18 cellular contexts compared by ENCODE assay signal in genomic region chr20:23083553-23084220, GRCh38. TPM values are rescaled to one million over a fixed set of nuclear protein-coding genes. Genes with fewer than 3 reads are reported as not detected.
DNase-seq lines count a peak whose midpoint lies in the region; ATAC-seq and TF ChIP-seq lines count a peak whose summit lies in the region.
"Had no signal": no experiment of that assay in that cellular context is flagged by ENCODE, and none has a peak within 500 bp of the region (broad histone marks: within the 10 kb centered on the region; RNA-seq: fewer than 3 reads in every experiment).

No MANE protein-coding gene starts in this region.

- no peaks in the 10 kb centered on the region for H3K9me3 Mint-ChIP-seq in T-helper 2 cell treated with Interferon-gamma antibody and Interleukin-4, amounts not matched to agents 5 μg/mL and 100 μg/mL, for 36 hours
- H3K9me3 Mint-ChIP-seq: activated CD4-positive, alpha-beta T cell treated with anti-CD3 and anti-CD28 coated beads, Interleukin-2, amount 10 ng/mL, durations not matched to agents 24 days and 14 days; activated T-helper 2 cell treated with anti-CD3 and anti-CD28 coated beads, Interferon-gamma antibody, Interleukin-2, Interleukin-4, amounts not matched to agents 10 μg/mL and 5 μg/mL and 100 μg/mL, durations not matched to agents 14 hours and 24 hours and 36 hours; brain; T-cell had no signal

- dilution Hi-C loops in mammary epithelial cell (cut with HindIII; ENCODE audit: low sequenced_read_pairs) = no loop called here

- no peak for TF ChIP-seq CTCF in mammary epithelial cell (conservative IDR thresholded peaks at IDR 0.05 in 1 of 2, IDR thresholded peaks at IDR 0.05 in 1 of 2; ENCODE audit: extremely low read depth in 1 of 2, insufficient read depth in 1 of 2, low read depth in 1 of 2, low read length in 2 of 2)

- in situ Hi-C loops in mammary epithelial cell (cut with MboI; ENCODE audit: low sequenced_read_pairs in 2 of 2) = no loop called here

- peak overlapping the region; percentile 50 for H2AFZ ChIP-seq in mammary epithelial cell (ENCODE audit: low read depth, low read length)

- H3K9me3 ChIP-seq in mammary epithelial cell (replicated peaks; ENCODE audit: insufficient read depth, low read length) (no peaks in the 10 kb centered on the region), mucosa of rectum (ENCODE audit: control insufficient read depth in 2 of 2, low read length in 2 of 2) (no peaks in the 10 kb centered on the region), thymus (ENCODE audit: control insufficient read depth) (peaks cover 1% of the 10 kb centered on the region)

- no peak overlapping the region for H3K27ac ChIP-seq in mammary epithelial cell (ENCODE audit: insufficient read depth, low read depth, low read length)
- peak overlapping the region; percentile 58 to 61 for H3K27ac ChIP-seq in mucosa of rectum (ENCODE audit: low read depth in 2 of 2, low read length in 2 of 2)
- H3K27ac ChIP-seq in thymus (ENCODE audit: low read depth) = peak overlapping the region; percentile 40

- peaks cover 9% of the 10 kb centered on the region for H3K4me1 ChIP-seq in mammary epithelial cell (ENCODE audit: insufficient read depth, low read length)
- H3K4me1 ChIP-seq in mucosa of rectum (ENCODE audit: control insufficient read depth in 2 of 2, insufficient read depth in 2 of 2, low read length in 2 of 2) = no peaks in the 10 kb centered on the region
- H3K4me1 ChIP-seq in thymus (ENCODE audit: control insufficient read depth, insufficient read depth, low read length) = peaks cover 8% of the 10 kb centered on the region

- H3K27me3 ChIP-seq in mammary epithelial cell (ENCODE audit: insufficient read depth, low read length) (no peaks in the 10 kb centered on the region), mucosa of rectum (ENCODE audit: control insufficient read depth in 2 of 2, insufficient read depth in 2 of 2, low read length in 2 of 2) (no peaks in the 10 kb centered on the region), thymus (ENCODE audit: control insufficient read depth, insufficient read depth) (no peaks in the 10 kb centered on the region)

- peak overlapping the region; percentile 20 for H3K4me3 Mint-ChIP-seq in T-helper 2 cell treated with Interferon-gamma antibody and Interleukin-4, amounts not matched to agents 5 μg/mL and 100 μg/mL, for 36 hours
- H3K4me3 Mint-ChIP-seq: activated CD4-positive, alpha-beta T cell treated with anti-CD3 and anti-CD28 coated beads, Interleukin-2, amount 10 ng/mL, durations not matched to agents 24 days and 14 days; brain had no signal

- H3K4me1 Mint-ChIP-seq in T-helper 2 cell treated with Interferon-gamma antibody and Interleukin-4, amounts not matched to agents 5 μg/mL and 100 μg/mL, for 36 hours (ENCODE audit: low read depth) = peaks cover 24% of the 10 kb centered on the region

- no peaks in the 10 kb centered on the region for H3K79me2 ChIP-seq in mammary epithelial cell (ENCODE audit: insufficient read depth, low read length)

- H3K9ac ChIP-seq in mammary epithelial cell (ENCODE audit: insufficient read depth, low read length) (no peak overlapping the region), mucosa of rectum (ENCODE audit: low read depth in 1 of 2, low read length in 2 of 2) (peak overlapping the region; percentile 32 to 37)

- no peak for DNase-seq in T-helper 2 cell treated with Interferon-gamma antibody and Interleukin-4, amounts not matched to agents 5 μg/mL and 100 μg/mL, for 36 hours (ENCODE audit: low spot score)
- DNase-seq in T-helper 2 cell (no peak), mammary epithelial cell (no peak), NCI-H1105 (lab: John Stamatoyannopoulos, UW) (no peak), epidermal melanocyte (ENCODE audit: insufficient read length, low spot score) (no peak)
- DNase-seq: activated CD4-positive, alpha-beta T cell treated with anti-CD3 and anti-CD28 coated beads, Interleukin-2, amount 10 ng/mL, durations not matched to agents 24 days and 14 days; erythroblast; midbrain; NCI-H345; retina; T-cell had no signal

- H3K4me2 ChIP-seq in mammary epithelial cell (ENCODE audit: insufficient read depth, low read depth, low read length) = no peak overlapping the region

- H3K27ac Mint-ChIP-seq in T-helper 2 cell treated with Interferon-gamma antibody and Interleukin-4, amounts not matched to agents 5 μg/mL and 100 μg/mL, for 36 hours = no peak overlapping the region
- H3K27ac Mint-ChIP-seq: activated CD4-positive, alpha-beta T cell treated with anti-CD3 and anti-CD28 coated beads, Interleukin-2, amount 10 ng/mL, durations not matched to agents 24 days and 14 days; activated T-helper 2 cell treated with anti-CD3 and anti-CD28 coated beads, Interferon-gamma antibody, Interleukin-2, Interleukin-4, amounts not matched to agents 10 μg/mL and 5 μg/mL and 100 μg/mL, durations not matched to agents 14 hours and 24 hours and 36 hours; brain had no signal

- ATAC-seq in GM19395 (IDR thresholded peaks at IDR 0.05; ENCODE audit: unreplicated experiment) = no peak

- H3K36me3 ChIP-seq in mammary epithelial cell (ENCODE audit: insufficient read depth, low read length) = no peaks in the 10 kb centered on the region
- no peaks in the 10 kb centered on the region for H3K36me3 ChIP-seq in mucosa of rectum (ENCODE audit: control insufficient read depth in 2 of 2, insufficient read depth in 2 of 2, low read length in 2 of 2)
- H3K36me3 ChIP-seq in thymus (ENCODE audit: control insufficient read depth, insufficient read depth) = no peaks in the 10 kb centered on the region

- no TSS peak for BruUV-seq in mammary epithelial cell (replicated peaks; lab: Mats Ljungman, UMichigan)

- H3K36me3 Mint-ChIP-seq in T-helper 2 cell treated with Interferon-gamma antibody and Interleukin-4, amounts not matched to agents 5 μg/mL and 100 μg/mL, for 36 hours (ENCODE audit: low read depth) = no peaks in the 10 kb centered on the region
- H3K36me3 Mint-ChIP-seq: brain, T-cell had no signal

- 49% methylated on average over 6 of the region's 15 CpGs for WGBS in mammary epithelial cell (ENCODE audit: low coverage, missing lambda C conversion rate)
- 92% methylated on average over 15 of the region's 15 CpGs for WGBS in thymus

- no peaks in the 10 kb centered on the region for H4K20me1 ChIP-seq in mammary epithelial cell (ENCODE audit: insufficient read depth, low read length)

- intact Hi-C loops in mammary epithelial cell (cut with micrococcal nuclease) = no loop called here

- no peak overlapping the region for H3K4me3 ChIP-seq in mammary epithelial cell (replicated peaks in 1 of 3; ENCODE audit: insufficient read depth in 1 of 3, low read depth in 2 of 3, low read length in 3 of 3)
- H3K4me3 ChIP-seq in mucosa of rectum (ENCODE audit: low read length in 2 of 2) = peak overlapping the region; percentile 33 to 48
- no peak overlapping the region for H3K4me3 ChIP-seq in thymus (ENCODE audit: low read length)

- H3K27me3 Mint-ChIP-seq in T-helper 2 cell treated with Interferon-gamma antibody and Interleukin-4, amounts not matched to agents 5 μg/mL and 100 μg/mL, for 36 hours (ENCODE audit: low read depth) = peaks cover 3% of the 10 kb centered on the region

- CTCF ChIA-PET in mammary epithelial cell (lab: Charles Lee; ENCODE audit: low non-redundant PET) = no interaction called here

RNA-seq across cellular contexts. Expression of gene CD93, which starts 2.4 kb away (rescaled TPM):
- total RNA-seq in mammary epithelial cell = not detected
- polyA plus RNA-seq in mammary epithelial cell (not detected), thymus (16.4 TPM)
- polyA minus RNA-seq in mammary epithelial cell = not detected
- total RNA-seq: A172, HT-29 had no signal

RNA-seq across cellular contexts. Expression of gene THBD, which starts 34.2 kb away (rescaled TPM):
- total RNA-seq in mammary epithelial cell = 10 to 100 TPM in 1 of 2 donors, 1 to 10 TPM in 1; 1.4 to 36.7 TPM
- polyA plus RNA-seq in mammary epithelial cell (2.6 TPM), thymus (16.8 TPM)
- 1.4 TPM for polyA minus RNA-seq in mammary epithelial cell
- total RNA-seq: activated CD4-positive, alpha-beta T cell treated with anti-CD3 and anti-CD28 coated beads, Interleukin-2, amount 10 ng/mL, durations not matched to agents 24 days and 14 days; activated T-helper 2 cell treated with anti-CD3 and anti-CD28 coated beads, Interferon-gamma antibody, Interleukin-2, Interleukin-4, amounts not matched to agents 10 μg/mL and 5 μg/mL and 100 μg/mL, durations not matched to agents 14 hours and 24 hours and 36 hours; HT-29 had no signal

RNA-seq across cellular contexts. Expression of gene SSTR4, which starts 48.6 kb away (rescaled TPM):
- not detected for total RNA-seq in mammary epithelial cell
- polyA plus RNA-seq in mammary epithelial cell (not detected), thymus (not detected)
- not detected for polyA minus RNA-seq in mammary epithelial cell
- total RNA-seq: A172; activated CD4-positive, alpha-beta T cell treated with anti-CD3 and anti-CD28 coated beads, Interleukin-2, amount 10 ng/mL, durations not matched to agents 24 days and 14 days; activated T-helper 2 cell treated with anti-CD3 and anti-CD28 coated beads, Interferon-gamma antibody, Interleukin-2, Interleukin-4, amounts not matched to agents 10 μg/mL and 5 μg/mL and 100 μg/mL, durations not matched to agents 14 hours and 24 hours and 36 hours; HT-29; T-cell had no signal

Comparison
In these comparisons a context has a peak if more than half of its experiments do, and no peak if none do; other contexts are left out.
1. H3K4me3 ChIP-seq: peak in mucosa of rectum (2 of 2); none in mammary epithelial cell (0 of 3) and thymus (single experiment).
2. RNA of gene CD93, which starts 2.4 kb away (polyA plus RNA-seq): 16.4 TPM in thymus (single experiment); not detected in mammary epithelial cell (single experiment); every median in the first group is over 10 times any median in the second.